In genomic region chr17:4849011-4849536, GRCh38 we compare ENCODE assay signal across 13 cellular contexts. TPM values are rescaled to one million over a fixed set of nuclear protein-coding genes. Genes with fewer than 3 reads are reported as not detected.
DNase-seq lines count a peak whose midpoint lies in the region; ATAC-seq, FAIRE-seq and TF ChIP-seq lines count a peak whose summit lies in the region.
"Had no signal": no experiment of that assay in that cellular context is flagged by ENCODE, and none has a peak within 500 bp of the region (broad histone marks: within the 10 kb centered on the region; RNA-seq: fewer than 3 reads in every experiment).

No MANE protein-coding gene starts in this region.

- H2AK5ac ChIP-seq in mesendoderm (ENCODE audit: low read length), result no peak overlapping the region

- CTCF ChIA-PET in A549 (lab: Yijun Ruan, JAX), result interaction anchor here (0.7 to 4.4 kb wide), 8 partner anchors 9 to 59 kb away, joined by 3 to 18 read pairs (median 8); no protein-coding TSS in a partner anchor

- no peak overlapping the region for H3K27ac Mint-ChIP-seq in effector memory CD8-positive, alpha-beta T cell

- H2BK120ac ChIP-seq in mesendoderm (ENCODE audit: low read depth, low read length), result no peak overlapping the region

- H3K23ac ChIP-seq in mesendoderm (ENCODE audit: low read length), result no peak overlapping the region

- no peak overlapping the region for H3K4me3 Mint-ChIP-seq in effector memory CD8-positive, alpha-beta T cell

- H2BK5ac ChIP-seq in mesendoderm (ENCODE audit: low read length), result no peak overlapping the region

- ATAC-seq in A549, result peak; percentile 49 to 79; a peak in 5 of 6 replicates
- no peak for ATAC-seq in GM18867 (IDR thresholded peaks at IDR 0.05; ENCODE audit: unreplicated experiment)
- no peak for ATAC-seq in effector memory CD8-positive, alpha-beta T cell (replicated peaks)

- no peak overlapping the region for H3K56ac ChIP-seq in mesendoderm (ENCODE audit: low read length)

- peak; percentile 98 for FAIRE-seq in A549 (lab: Jason Lieb, UNC)
- FAIRE-seq: D721Med had no signal

- TF ChIP-seq EP300 in A549 (IDR thresholded peaks at IDR 0.05), result peak in 1 of 2 experiments; percentile 4; a peak in 1 of 5 replicates

- H3K4me3 ChIP-seq in A549 (no peak overlapping the region), ectodermal cell (ENCODE audit: insufficient read depth, low read depth, low read length) (no peak overlapping the region), mesendoderm (ENCODE audit: low read length) (no peak overlapping the region)

- H3K4me1 ChIP-seq in A549 (peaks cover 65% of the 10 kb centered on the region), ectodermal cell (ENCODE audit: control insufficient read depth, insufficient read depth, low read length) (peaks cover 13% of the 10 kb centered on the region), mesendoderm (ENCODE audit: control insufficient read depth, low read depth, low read length) (peaks cover 9% of the 10 kb centered on the region)

- H3K4ac ChIP-seq in mesendoderm (ENCODE audit: low read depth, low read length), result no peak overlapping the region

- peak overlapping the region; percentile 43 to 78 for H3K27ac ChIP-seq in A549
- peak overlapping the region; percentile 3 for H3K27ac ChIP-seq in ectodermal cell (ENCODE audit: insufficient read depth, low read depth, low read length, poor library complexity, severe bottlenecking)
- H3K27ac ChIP-seq in mesendoderm (ENCODE audit: low read depth, low read length), result no peak overlapping the region

- H2BK15ac ChIP-seq in mesendoderm (replicated peaks; ENCODE audit: low read depth), result no peak overlapping the region

- TF ChIP-seq RAD21 in A549 (conservative IDR thresholded peaks at IDR 0.05 in 1 of 2, IDR thresholded peaks at IDR 0.05 in 1 of 2), result no peak

- WGBS in A549 (ENCODE audit: missing lambda C conversion rate), result 13% methylated on average over 5 of the region's 5 CpGs
- WGBS in ectodermal cell, 2 experiments, result 59% methylated on average over 5 of the region's 5 CpGs
- no CpG with 5 or more reads among the region's 5 CpGs for WGBS in mesendoderm (ENCODE audit: extremely low coverage, insufficient coverage, low lambda C conversion rate)

- no peak for TF ChIP-seq POLR2A in A549 (IDR thresholded peaks at IDR 0.05; ENCODE audit: low read length)

- no peak overlapping the region for H3K9ac ChIP-seq in mesendoderm (ENCODE audit: low read length)

- H3K27me3 Mint-ChIP-seq in effector memory CD8-positive, alpha-beta T cell, result no peaks in the 10 kb centered on the region

- H4K5ac ChIP-seq in mesendoderm (ENCODE audit: low read length), result no peak overlapping the region

- peaks cover 41 to 55% of the 10 kb centered on the region in 2 donors for H3K4me1 Mint-ChIP-seq in effector memory CD8-positive, alpha-beta T cell (ENCODE audit: low read depth in 2 of 2)

- H3K9me3 ChIP-seq in A549, result no peaks in the 10 kb centered on the region
- H3K9me3 ChIP-seq in ectodermal cell (ENCODE audit: control insufficient read depth, low read length), result no peaks in the 10 kb centered on the region

- H3K4me2 ChIP-seq in A549, result peak overlapping the region; percentile 68
- H3K4me2 ChIP-seq in mesendoderm (ENCODE audit: low read length), result no peak overlapping the region

- H3K27me3 ChIP-seq in ectodermal cell (ENCODE audit: control insufficient read depth, insufficient read depth, low read length, poor library complexity, severe bottlenecking), result no peaks in the 10 kb centered on the region
- no peaks in the 10 kb centered on the region for H3K27me3 ChIP-seq in mesendoderm (ENCODE audit: insufficient read depth, low read length, poor library complexity)

- POLR2A ChIA-PET in A549 (lab: Yijun Ruan, JAX), result interaction anchor here (1.0 kb wide), 2 partner anchors 53 to 59 kb away, joined by 3 to 6 read pairs; no protein-coding TSS in a partner anchor

- peaks cover 4 to 8% of the 10 kb centered on the region in 2 donors for H3K9me3 Mint-ChIP-seq in effector memory CD8-positive, alpha-beta T cell

- no peak overlapping the region for H3K18ac ChIP-seq in mesendoderm (ENCODE audit: low read length)

- peaks cover 28% of the 10 kb centered on the region for H3K36me3 Mint-ChIP-seq in effector memory CD8-positive, alpha-beta T cell (ENCODE audit: insufficient read depth)

- peak; percentile 80 to 83 for DNase-seq in A549 (ENCODE audit: low read depth in 1 of 2, low spot score in 1 of 2)
- DNase-seq in HT-29 (ENCODE audit: low spot score), result peak; percentile 70
- peak; percentile 55 for DNase-seq in mesendoderm
- DNase-seq in HuH-7 (ENCODE audit: low spot score), result no peak
- no peak for DNase-seq in effector memory CD8-positive, alpha-beta T cell
- DNase-seq in NCI-H1417 treated with DMSO at 0.1 percent for 48 hours (lab: John Stamatoyannopoulos, UW), result no peak
- DNase-seq: activated CD4-positive, CD25-positive, alpha-beta regulatory T cell; activated CD8-positive, alpha-beta memory T cell treated with anti-CD3 and anti-CD28 coated beads, Interleukin-2, amount 50 U/mL, for 4 hours; activated naive CD4-positive, alpha-beta T cell treated with anti-CD3 and anti-CD28 coated beads, Interleukin-2, amount 50 U/mL, for 16 hours; NCI-H1930 had no signal

- H3K79me2 ChIP-seq in mesendoderm (ENCODE audit: control insufficient read depth, insufficient read depth, low read length), result no peaks in the 10 kb centered on the region

- no peak for TF ChIP-seq CTCF in A549 (IDR thresholded peaks at IDR 0.05)

- no peaks in the 10 kb centered on the region for H3K36me3 ChIP-seq in ectodermal cell (ENCODE audit: control insufficient read depth, insufficient read depth, low read length)
- H3K36me3 ChIP-seq in mesendoderm (ENCODE audit: control insufficient read depth, insufficient read depth, low read length), result no peaks in the 10 kb centered on the region

- peaks cover 14% of the 10 kb centered on the region for H3K79me1 ChIP-seq in mesendoderm (ENCODE audit: low read length)

- no peak overlapping the region for H4K8ac ChIP-seq in mesendoderm (ENCODE audit: low read depth, low read length)

TF ChIP-seq in A549, 52 proteins besides CTCF, POLR2A, EP300 and RAD21:
- TF ChIP-seq MAFK (IDR thresholded peaks at IDR 0.05; ENCODE audit: partially characterized antibody) (peak; percentile 77), RFX5 (IDR thresholded peaks at IDR 0.05) (no peak), GATA3 (IDR thresholded peaks at IDR 0.05; ENCODE audit: borderline replicate concordance) (peak; percentile 36; the same call in 1 of the 2 replicates)

RNA-seq across cellular contexts. Expression of gene MINK1, which starts 15.9 kb away (rescaled TPM):
- polyA plus RNA-seq in A549 (2011; rRNA removed) (41.3 and 47.1 TPM in 2 replicates), A549 (2017; fragmentation: RNase III; extraction: RNeasy Plus Mini Kit Qiagen cat#74134 plus additional on column Dnase treatment) (65.2 to 73.1 TPM (median 66.9 TPM) in 3 replicates)
- polyA plus RNA-seq in A549 (2012; cell fraction: cytosol; rRNA removed), result 63.5 and 67.0 TPM in 2 replicates
- polyA plus RNA-seq in A549 (2012; cell fraction: nucleus; rRNA removed), result 252 and 284 TPM in 2 replicates
- 46.5 and 62.3 TPM in 2 replicates for polyA minus RNA-seq in A549 (2011; rRNA and poly(A)+ RNA removed)
- 61.7 and 76.1 TPM in 2 replicates for total RNA-seq in HT-29 (2014; rRNA removed; shearing (Covaris generic))
- polyA plus RNA-seq in ectodermal cell (2013, experiment 1 of 4), result 63.6 TPM
- 61.8 TPM for polyA plus RNA-seq in ectodermal cell (2013, experiment 2 of 4)
- polyA plus RNA-seq in ectodermal cell (2013, experiment 3 of 4), result 40.1 TPM
- 44.1 TPM for polyA plus RNA-seq in ectodermal cell (2013, experiment 4 of 4)
- 21.7 TPM for polyA plus RNA-seq in mesendoderm (2013, experiment 1 of 2)
- polyA plus RNA-seq in mesendoderm (2013, experiment 2 of 2), result 23.6 TPM

RNA-seq across cellular contexts. Expression of gene PLD2, which starts 42.1 kb away (rescaled TPM):
- 17.0 and 20.2 TPM in 2 replicates for polyA plus RNA-seq in A549 (2011; rRNA removed)
- polyA plus RNA-seq in A549 (2012; cell fraction: cytosol; rRNA removed), result 24.5 and 30.1 TPM in 2 replicates
- polyA plus RNA-seq in A549 (2012; cell fraction: nucleus; rRNA removed), result 114 and 147 TPM in 2 replicates
- 23.0 to 27.4 TPM (median 23.7 TPM) in 3 replicates for polyA plus RNA-seq in A549 (2017; fragmentation: RNase III; extraction: RNeasy Plus Mini Kit Qiagen cat#74134 plus additional on column Dnase treatment)
- polyA minus RNA-seq in A549 (2011; rRNA and poly(A)+ RNA removed), result 27.1 and 27.4 TPM in 2 replicates
- 6.9 and 10.9 TPM in 2 replicates for total RNA-seq in HT-29 (2014; rRNA removed; shearing (Covaris generic))
- 53.5 TPM for polyA plus RNA-seq in ectodermal cell (2013, experiment 1 of 4)
- polyA plus RNA-seq in ectodermal cell (2013, experiment 2 of 4), result 60.4 TPM
- polyA plus RNA-seq in ectodermal cell (2013, experiment 3 of 4), result 38.1 TPM
- polyA plus RNA-seq in ectodermal cell (2013, experiment 4 of 4), result 40.8 TPM
- 15.8 TPM for polyA plus RNA-seq in mesendoderm (2013, experiment 1 of 2)
- polyA plus RNA-seq in mesendoderm (2013, experiment 2 of 2), result 17.0 TPM

RNA-seq across cellular contexts. Expression of gene C17orf107, which starts 50.3 kb away (rescaled TPM):
- polyA plus RNA-seq in A549 (2011; rRNA removed), result 0.11 and 0.13 TPM in 2 replicates
- polyA plus RNA-seq in A549 (2012; cell fraction: cytosol; rRNA removed), result 0.17 and 0.23 TPM in 2 replicates
- 1.2 and 1.5 TPM in 2 replicates for polyA plus RNA-seq in A549 (2012; cell fraction: nucleus; rRNA removed)
- 0.16 to 0.30 TPM (median 0.25 TPM) in 3 replicates for polyA plus RNA-seq in A549 (2017; fragmentation: RNase III; extraction: RNeasy Plus Mini Kit Qiagen cat#74134 plus additional on column Dnase treatment)
- 0.17 and 0.29 TPM in 2 replicates for polyA minus RNA-seq in A549 (2011; rRNA and poly(A)+ RNA removed)
- total RNA-seq in HT-29 (2014; rRNA removed; shearing (Covaris generic)), result 0.97 and 1.4 TPM in 2 replicates
- polyA plus RNA-seq in ectodermal cell (2013, experiment 1 of 4), result 1.4 TPM
- 2.0 TPM for polyA plus RNA-seq in ectodermal cell (2013, experiment 2 of 4)
- polyA plus RNA-seq in ectodermal cell (2013, experiment 3 of 4), result 1.4 TPM
- polyA plus RNA-seq in ectodermal cell (2013, experiment 4 of 4), result 1.5 TPM
- 0.24 TPM for polyA plus RNA-seq in mesendoderm (2013, experiment 1 of 2)
- polyA plus RNA-seq in mesendoderm (2013, experiment 2 of 2), result 0.39 TPM

RNA-seq across cellular contexts. Expression of gene PSMB6, which starts 53.1 kb away (rescaled TPM):
- polyA plus RNA-seq in A549 (2011; rRNA removed) (376 and 414 TPM in 2 replicates), A549 (2017; fragmentation: RNase III; extraction: RNeasy Plus Mini Kit Qiagen cat#74134 plus additional on column Dnase treatment) (387 to 424 TPM (median 414 TPM) in 3 replicates)
- 763 and 829 TPM in 2 replicates for polyA plus RNA-seq in A549 (2012; cell fraction: cytosol; rRNA removed)
- 423 and 460 TPM in 2 replicates for polyA plus RNA-seq in A549 (2012; cell fraction: nucleus; rRNA removed)
- 332 and 401 TPM in 2 replicates for polyA minus RNA-seq in A549 (2011; rRNA and poly(A)+ RNA removed)
- 242 and 261 TPM in 2 replicates for total RNA-seq in HT-29 (2014; rRNA removed; shearing (Covaris generic))
- polyA plus RNA-seq in ectodermal cell (2013, experiment 1 of 4), result 228 TPM
- polyA plus RNA-seq in ectodermal cell (2013, experiment 2 of 4), result 234 TPM
- polyA plus RNA-seq in ectodermal cell (2013, experiment 3 of 4), result 197 TPM
- polyA plus RNA-seq in ectodermal cell (2013, experiment 4 of 4), result 220 TPM
- 350 TPM for polyA plus RNA-seq in mesendoderm (2013, experiment 1 of 2)
- 348 TPM for polyA plus RNA-seq in mesendoderm (2013, experiment 2 of 2)

Comparison
In these comparisons a context has a peak if more than half of its experiments do, and no peak if none do; other contexts are left out.
1. ATAC-seq: peak in A549 (2 of 2); none in GM18867 (single experiment) and effector memory CD8-positive, alpha-beta T cell (single experiment).
2. DNase-seq: peak in A549 (2 of 2), HT-29 (single experiment) and mesendoderm (single experiment); none in HuH-7 (single experiment), effector memory CD8-positive, alpha-beta T cell (0 of 3) and NCI-H1417 treated with DMSO at 0.1 percent for 48 hours (single experiment).